1 cellular context compared by ENCODE assay signal in genomic region chr1:204320413-204320812, GRCh38.
TF ChIP-seq lines count a peak whose summit lies in the region.

No MANE protein-coding gene starts in this region.

TF ChIP-seq in K562, 482 proteins besides CTCF, POLR2A, EP300 and RAD21 (continued from another document and continues in another):
- no peak for TF ChIP-seq KDM2B (CRISPR knock-in tag; IDR thresholded peaks at IDR 0.05)
- TF ChIP-seq HDAC1 (IDR thresholded peaks at IDR 0.05) = no peak
- TF ChIP-seq ZKSCAN8 (CRISPR knock-in tag; IDR thresholded peaks at IDR 0.05) = no peak; the same call in 1 of the 2 replicates
- no peak for TF ChIP-seq PHF8 (IDR thresholded peaks at IDR 0.05; ENCODE audit: borderline replicate concordance, low read length)
- TF ChIP-seq ZNF431 (CRISPR knock-in tag; IDR thresholded peaks at IDR 0.05) = no peak
- TF ChIP-seq RBFOX2 (IDR thresholded peaks at IDR 0.05; ENCODE audit: low read depth, low read length) = no peak
- TF ChIP-seq CREB3L1 (IDR thresholded peaks at IDR 0.05; ENCODE audit: borderline replicate concordance, low read depth) = no peak
- TF ChIP-seq, protein P1, sequence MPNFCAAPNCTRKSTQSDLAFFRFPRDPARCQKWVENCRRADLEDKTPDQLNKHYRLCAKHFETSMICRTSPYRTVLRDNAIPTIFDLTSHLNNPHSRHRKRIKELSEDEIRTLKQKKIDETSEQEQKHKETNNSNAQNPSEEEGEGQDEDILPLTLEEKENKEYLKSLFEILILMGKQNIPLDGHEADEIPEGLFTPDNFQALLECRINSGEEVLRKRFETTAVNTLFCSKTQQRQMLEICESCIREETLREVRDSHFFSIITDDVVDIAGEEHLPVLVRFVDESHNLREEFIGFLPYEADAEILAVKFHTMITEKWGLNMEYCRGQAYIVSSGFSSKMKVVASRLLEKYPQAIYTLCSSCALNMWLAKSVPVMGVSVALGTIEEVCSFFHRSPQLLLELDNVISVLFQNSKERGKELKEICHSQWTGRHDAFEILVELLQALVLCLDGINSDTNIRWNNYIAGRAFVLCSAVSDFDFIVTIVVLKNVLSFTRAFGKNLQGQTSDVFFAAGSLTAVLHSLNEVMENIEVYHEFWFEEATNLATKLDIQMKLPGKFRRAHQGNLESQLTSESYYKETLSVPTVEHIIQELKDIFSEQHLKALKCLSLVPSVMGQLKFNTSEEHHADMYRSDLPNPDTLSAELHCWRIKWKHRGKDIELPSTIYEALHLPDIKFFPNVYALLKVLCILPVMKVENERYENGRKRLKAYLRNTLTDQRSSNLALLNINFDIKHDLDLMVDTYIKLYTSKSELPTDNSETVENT (CRISPR knock-in tag; IDR thresholded peaks at IDR 0.05) = no peak
- TF ChIP-seq HIVEP1 (CRISPR knock-in tag; IDR thresholded peaks at IDR 0.05) = no peak
- TF ChIP-seq NFE2 (IDR thresholded peaks at IDR 0.05; ENCODE audit: low read depth) = peak; percentile 81
- no peak for TF ChIP-seq UBTF (IDR thresholded peaks at IDR 0.05; ENCODE audit: borderline replicate concordance in 1 of 2, low read depth in 2 of 2, low read length in 2 of 2)
- TF ChIP-seq E2F6 (IDR thresholded peaks at IDR 0.05; ENCODE audit: borderline replicate concordance in 1 of 2, extremely low read depth in 1 of 2, insufficient read depth in 1 of 2, insufficient read length in 1 of 2, low read depth in 1 of 2, low read length in 1 of 2, poor library complexity in 1 of 2, severe bottlenecking in 1 of 2) = peak; percentile 56 to 67
- TF ChIP-seq TAF15 (IDR thresholded peaks at IDR 0.05; ENCODE audit: low read depth, low read length) = no peak
- TF ChIP-seq CHD1 (IDR thresholded peaks at IDR 0.05; ENCODE audit: low read length) = no peak
- TF ChIP-seq ELF1 (tag; IDR thresholded peaks at IDR 0.05) = no peak
- no peak for TF ChIP-seq SMAD1 (IDR thresholded peaks at IDR 0.05; ENCODE audit: low read depth, low read length, partially characterized antibody)
- TF ChIP-seq ZFP1 (CRISPR knock-in tag; IDR thresholded peaks at IDR 0.05) = peak; percentile 43; the same call in 1 of the 2 replicates
- TF ChIP-seq MYNN (IDR thresholded peaks at IDR 0.05) = no peak
- TF ChIP-seq MYNN (CRISPR knock-in tag; IDR thresholded peaks at IDR 0.05) = no peak
- TF ChIP-seq ZNF146 (CRISPR knock-in tag; IDR thresholded peaks at IDR 0.05; ENCODE audit: unreplicated experiment) = no peak
- TF ChIP-seq NONO (IDR thresholded peaks at IDR 0.05; ENCODE audit: low read depth in 2 of 2, low read length in 1 of 2) = no peak
- no peak for TF ChIP-seq DDX20 (tag; IDR thresholded peaks at IDR 0.05; ENCODE audit: low read depth)
- TF ChIP-seq ZNF436 (CRISPR knock-in tag; IDR thresholded peaks at IDR 0.05) = no peak
- TF ChIP-seq, protein P2, sequence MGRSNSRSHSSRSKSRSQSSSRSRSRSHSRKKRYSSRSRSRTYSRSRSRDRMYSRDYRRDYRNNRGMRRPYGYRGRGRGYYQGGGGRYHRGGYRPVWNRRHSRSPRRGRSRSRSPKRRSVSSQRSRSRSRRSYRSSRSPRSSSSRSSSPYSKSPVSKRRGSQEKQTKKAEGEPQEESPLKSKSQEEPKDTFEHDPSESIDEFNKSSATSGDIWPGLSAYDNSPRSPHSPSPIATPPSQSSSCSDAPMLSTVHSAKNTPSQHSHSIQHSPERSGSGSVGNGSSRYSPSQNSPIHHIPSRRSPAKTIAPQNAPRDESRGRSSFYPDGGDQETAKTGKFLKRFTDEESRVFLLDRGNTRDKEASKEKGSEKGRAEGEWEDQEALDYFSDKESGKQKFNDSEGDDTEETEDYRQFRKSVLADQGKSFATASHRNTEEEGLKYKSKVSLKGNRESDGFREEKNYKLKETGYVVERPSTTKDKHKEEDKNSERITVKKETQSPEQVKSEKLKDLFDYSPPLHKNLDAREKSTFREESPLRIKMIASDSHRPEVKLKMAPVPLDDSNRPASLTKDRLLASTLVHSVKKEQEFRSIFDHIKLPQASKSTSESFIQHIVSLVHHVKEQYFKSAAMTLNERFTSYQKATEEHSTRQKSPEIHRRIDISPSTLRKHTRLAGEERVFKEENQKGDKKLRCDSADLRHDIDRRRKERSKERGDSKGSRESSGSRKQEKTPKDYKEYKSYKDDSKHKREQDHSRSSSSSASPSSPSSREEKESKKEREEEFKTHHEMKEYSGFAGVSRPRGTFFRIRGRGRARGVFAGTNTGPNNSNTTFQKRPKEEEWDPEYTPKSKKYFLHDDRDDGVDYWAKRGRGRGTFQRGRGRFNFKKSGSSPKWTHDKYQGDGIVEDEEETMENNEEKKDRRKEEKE (IDR thresholded peaks at IDR 0.05; ENCODE audit: borderline replicate concordance in 1 of 2, control insufficient read depth in 1 of 2, low read depth in 2 of 2, low read length in 1 of 2) = no peak
- no peak for TF ChIP-seq ZNF584 (CRISPR knock-in tag; IDR thresholded peaks at IDR 0.05; ENCODE audit: low read depth)
- TF ChIP-seq ZBTB17 (CRISPR knock-in tag; IDR thresholded peaks at IDR 0.05) = peak; percentile 79
- TF ChIP-seq TEAD1 (CRISPR knock-in tag; IDR thresholded peaks at IDR 0.05) = peak; percentile 75 to 80
- no peak for TF ChIP-seq ZNF695 (CRISPR knock-in tag; IDR thresholded peaks at IDR 0.05)
- TF ChIP-seq SPI1 (IDR thresholded peaks at IDR 0.05; ENCODE audit: borderline replicate concordance, low read depth, low read length) = no peak
- TF ChIP-seq ZNF23 (CRISPR knock-in tag; IDR thresholded peaks at IDR 0.05) = no peak
- TF ChIP-seq NFXL1 (CRISPR knock-in tag; IDR thresholded peaks at IDR 0.05) = no peak
- TF ChIP-seq, protein P3, sequence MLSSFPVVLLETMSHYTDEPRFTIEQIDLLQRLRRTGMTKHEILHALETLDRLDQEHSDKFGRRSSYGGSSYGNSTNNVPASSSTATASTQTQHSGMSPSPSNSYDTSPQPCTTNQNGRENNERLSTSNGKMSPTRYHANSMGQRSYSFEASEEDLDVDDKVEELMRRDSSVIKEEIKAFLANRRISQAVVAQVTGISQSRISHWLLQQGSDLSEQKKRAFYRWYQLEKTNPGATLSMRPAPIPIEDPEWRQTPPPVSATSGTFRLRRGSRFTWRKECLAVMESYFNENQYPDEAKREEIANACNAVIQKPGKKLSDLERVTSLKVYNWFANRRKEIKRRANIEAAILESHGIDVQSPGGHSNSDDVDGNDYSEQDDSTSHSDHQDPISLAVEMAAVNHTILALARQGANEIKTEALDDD (IDR thresholded peaks at IDR 0.05) = no peak
- TF ChIP-seq LEF1 (IDR thresholded peaks at IDR 0.05) = no peak; the same call in 1 of the 2 replicates
- no peak for TF ChIP-seq CREM (IDR thresholded peaks at IDR 0.05; ENCODE audit: low read depth)
- TF ChIP-seq SRSF3 (IDR thresholded peaks at IDR 0.05; ENCODE audit: insufficient read depth, low read length) = no peak
- no peak for TF ChIP-seq PRMT5 (CRISPR knock-in tag; IDR thresholded peaks at IDR 0.05)
- no peak for TF ChIP-seq YY1 (IDR thresholded peaks at IDR 0.05; ENCODE audit: borderline replicate concordance in 1 of 3, control insufficient read depth in 1 of 3, extremely low read depth in 1 of 3, insufficient read depth in 3 of 3, insufficient read length in 1 of 3, insufficient replicate concordance in 2 of 3, low read depth in 1 of 3, low read length in 2 of 3)
- TF ChIP-seq ELK1 (CRISPR knock-in tag; IDR thresholded peaks at IDR 0.05) = no peak
- no peak for TF ChIP-seq STAG1 (CRISPR knock-in tag; IDR thresholded peaks at IDR 0.05; ENCODE audit: borderline replicate concordance)
- TF ChIP-seq PHF20 (IDR thresholded peaks at IDR 0.05; ENCODE audit: partially characterized antibody) = no peak
- 0 out of 2 replicates have a peak, but pooled peaks have one; percentile 13 for TF ChIP-seq TAL1 (IDR thresholded peaks at IDR 0.05)
- TF ChIP-seq, protein P4, sequence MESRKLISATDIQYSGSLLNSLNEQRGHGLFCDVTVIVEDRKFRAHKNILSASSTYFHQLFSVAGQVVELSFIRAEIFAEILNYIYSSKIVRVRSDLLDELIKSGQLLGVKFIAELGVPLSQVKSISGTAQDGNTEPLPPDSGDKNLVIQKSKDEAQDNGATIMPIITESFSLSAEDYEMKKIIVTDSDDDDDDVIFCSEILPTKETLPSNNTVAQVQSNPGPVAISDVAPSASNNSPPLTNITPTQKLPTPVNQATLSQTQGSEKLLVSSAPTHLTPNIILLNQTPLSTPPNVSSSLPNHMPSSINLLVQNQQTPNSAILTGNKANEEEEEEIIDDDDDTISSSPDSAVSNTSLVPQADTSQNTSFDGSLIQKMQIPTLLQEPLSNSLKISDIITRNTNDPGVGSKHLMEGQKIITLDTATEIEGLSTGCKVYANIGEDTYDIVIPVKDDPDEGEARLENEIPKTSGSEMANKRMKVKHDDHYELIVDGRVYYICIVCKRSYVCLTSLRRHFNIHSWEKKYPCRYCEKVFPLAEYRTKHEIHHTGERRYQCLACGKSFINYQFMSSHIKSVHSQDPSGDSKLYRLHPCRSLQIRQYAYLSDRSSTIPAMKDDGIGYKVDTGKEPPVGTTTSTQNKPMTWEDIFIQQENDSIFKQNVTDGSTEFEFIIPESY (CRISPR knock-in tag; IDR thresholded peaks at IDR 0.05) = no peak
- peak; percentile 95 for TF ChIP-seq L3MBTL2 (IDR thresholded peaks at IDR 0.05)
- no peak for TF ChIP-seq CBX8 (IDR thresholded peaks at IDR 0.05; ENCODE audit: borderline replicate concordance, extremely low read depth, low read depth, low read length, poor library complexity, severe bottlenecking)
- TF ChIP-seq CREB1 (IDR thresholded peaks at IDR 0.05) = no peak
- no peak for TF ChIP-seq CREB1 (CRISPR knock-in tag; IDR thresholded peaks at IDR 0.05)
- no peak for TF ChIP-seq NUFIP1 (IDR thresholded peaks at IDR 0.05; ENCODE audit: partially characterized antibody)
- no peak for TF ChIP-seq RBM22 (IDR thresholded peaks at IDR 0.05; ENCODE audit: low read depth, low read length, poor library complexity, severe bottlenecking)
- peak; percentile 93 for TF ChIP-seq ZNF589 (CRISPR knock-in tag; IDR thresholded peaks at IDR 0.05; ENCODE audit: low read depth)
- TF ChIP-seq ZNF197 (CRISPR knock-in tag; IDR thresholded peaks at IDR 0.05; ENCODE audit: low read depth) = no peak; the same call in 1 of the 2 replicates
- TF ChIP-seq NR3C1 (CRISPR knock-in tag; IDR thresholded peaks at IDR 0.05) = no peak
- no peak for TF ChIP-seq ZNF764 (CRISPR knock-in tag; IDR thresholded peaks at IDR 0.05; ENCODE audit: low read depth)
- TF ChIP-seq ATF1 (CRISPR knock-in tag; IDR thresholded peaks at IDR 0.05) = no peak
- TF ChIP-seq ATF1 (tag; IDR thresholded peaks at IDR 0.05) = no peak
- no peak for TF ChIP-seq MCM2 (IDR thresholded peaks at IDR 0.05; ENCODE audit: low read depth)
- no peak for TF ChIP-seq TFE3 (CRISPR knock-in tag; IDR thresholded peaks at IDR 0.05)
- TF ChIP-seq SMARCC2 (IDR thresholded peaks at IDR 0.05; ENCODE audit: low read depth) = no peak
- no peak for TF ChIP-seq CBX3 (IDR thresholded peaks at IDR 0.05; ENCODE audit: borderline replicate concordance in 1 of 2, low read length in 2 of 2)
- no peak for TF ChIP-seq SAFB (IDR thresholded peaks at IDR 0.05; ENCODE audit: borderline replicate concordance, low read depth, low read length)
- TF ChIP-seq ZNF311 (CRISPR knock-in tag; IDR thresholded peaks at IDR 0.05) = no peak
- no peak for TF ChIP-seq KLF16 (IDR thresholded peaks at IDR 0.05)
- no peak for TF ChIP-seq ETV5 (CRISPR knock-in tag; IDR thresholded peaks at IDR 0.05; ENCODE audit: low read depth)
